Comparison of ENCODE assay signal across 1 cellular context in the genomic region with DNA sequence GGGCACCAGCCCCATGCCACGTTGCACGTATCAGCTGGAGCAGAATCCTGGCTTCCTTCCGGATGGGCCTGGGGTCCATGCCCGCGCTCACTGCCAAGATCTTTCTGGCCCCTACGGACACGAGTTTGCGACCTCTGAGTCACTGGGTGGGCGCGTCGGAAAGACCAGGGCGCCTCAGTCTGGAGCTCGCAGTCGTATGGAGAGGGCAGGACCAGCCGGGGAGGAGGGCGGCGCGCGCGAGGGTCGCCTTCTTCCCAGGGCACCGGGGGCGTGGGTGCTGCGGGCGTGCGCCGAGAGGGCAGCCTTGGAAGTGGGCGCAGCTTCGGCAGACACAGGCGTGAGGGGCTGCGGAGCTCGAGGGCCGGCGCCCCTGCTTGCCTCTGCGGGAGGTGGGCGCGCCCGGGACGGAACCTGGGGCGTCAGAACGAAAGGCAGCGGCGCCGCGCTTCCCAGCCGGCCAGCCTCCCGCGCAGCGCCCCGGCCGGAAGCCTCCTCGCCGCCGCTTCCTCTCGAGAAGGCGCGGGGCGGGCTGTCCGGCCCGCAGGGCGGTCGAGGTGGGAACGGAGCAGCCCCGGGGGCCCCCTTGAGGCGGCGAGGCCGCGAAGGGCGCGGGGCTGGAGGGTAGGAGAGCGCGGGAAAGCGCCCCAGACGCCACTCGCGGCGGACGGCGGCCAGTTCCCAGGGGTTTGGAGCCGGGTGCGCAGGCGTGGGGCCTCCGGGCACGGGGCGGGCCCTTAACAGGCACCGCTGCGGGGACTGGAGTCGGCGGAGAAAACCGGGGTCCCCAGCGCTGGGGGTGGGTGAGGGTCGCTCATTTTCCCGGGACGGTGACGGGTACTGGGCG.
TF ChIP-seq lines count a peak whose summit lies in the region.

A gene (plus strand): TSS at position 490 of the 844 bp plus-strand sequence. CDS start 459 bp downstream, outside the sequence.

TF ChIP-seq in GM12878, 131 proteins besides CTCF, POLR2A, EP300 and RAD21 (continued from another document and continues in another):
- TF ChIP-seq, protein P1, sequence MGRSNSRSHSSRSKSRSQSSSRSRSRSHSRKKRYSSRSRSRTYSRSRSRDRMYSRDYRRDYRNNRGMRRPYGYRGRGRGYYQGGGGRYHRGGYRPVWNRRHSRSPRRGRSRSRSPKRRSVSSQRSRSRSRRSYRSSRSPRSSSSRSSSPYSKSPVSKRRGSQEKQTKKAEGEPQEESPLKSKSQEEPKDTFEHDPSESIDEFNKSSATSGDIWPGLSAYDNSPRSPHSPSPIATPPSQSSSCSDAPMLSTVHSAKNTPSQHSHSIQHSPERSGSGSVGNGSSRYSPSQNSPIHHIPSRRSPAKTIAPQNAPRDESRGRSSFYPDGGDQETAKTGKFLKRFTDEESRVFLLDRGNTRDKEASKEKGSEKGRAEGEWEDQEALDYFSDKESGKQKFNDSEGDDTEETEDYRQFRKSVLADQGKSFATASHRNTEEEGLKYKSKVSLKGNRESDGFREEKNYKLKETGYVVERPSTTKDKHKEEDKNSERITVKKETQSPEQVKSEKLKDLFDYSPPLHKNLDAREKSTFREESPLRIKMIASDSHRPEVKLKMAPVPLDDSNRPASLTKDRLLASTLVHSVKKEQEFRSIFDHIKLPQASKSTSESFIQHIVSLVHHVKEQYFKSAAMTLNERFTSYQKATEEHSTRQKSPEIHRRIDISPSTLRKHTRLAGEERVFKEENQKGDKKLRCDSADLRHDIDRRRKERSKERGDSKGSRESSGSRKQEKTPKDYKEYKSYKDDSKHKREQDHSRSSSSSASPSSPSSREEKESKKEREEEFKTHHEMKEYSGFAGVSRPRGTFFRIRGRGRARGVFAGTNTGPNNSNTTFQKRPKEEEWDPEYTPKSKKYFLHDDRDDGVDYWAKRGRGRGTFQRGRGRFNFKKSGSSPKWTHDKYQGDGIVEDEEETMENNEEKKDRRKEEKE (IDR thresholded peaks at IDR 0.05), result no peak
- peak; percentile 90 for TF ChIP-seq IKZF1 (conservative IDR thresholded peaks at IDR 0.05)
- TF ChIP-seq, protein P2, sequence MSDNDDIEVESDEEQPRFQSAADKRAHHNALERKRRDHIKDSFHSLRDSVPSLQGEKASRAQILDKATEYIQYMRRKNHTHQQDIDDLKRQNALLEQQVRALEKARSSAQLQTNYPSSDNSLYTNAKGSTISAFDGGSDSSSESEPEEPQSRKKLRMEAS (IDR thresholded peaks at IDR 0.05; ENCODE audit: low read depth, low read length), result peak; percentile 32; the same call in 1 of the 2 replicates
- TF ChIP-seq ASH2L (IDR thresholded peaks at IDR 0.05; ENCODE audit: borderline replicate concordance, low read depth), result 0 out of 2 replicates have a peak, but pooled peaks have one; percentile 65
- 0 out of 2 replicates have a peak, but pooled peaks have one; percentile 9 for TF ChIP-seq TCF12 (IDR thresholded peaks at IDR 0.05; ENCODE audit: low read depth, low read length)
- TF ChIP-seq, protein P3, sequence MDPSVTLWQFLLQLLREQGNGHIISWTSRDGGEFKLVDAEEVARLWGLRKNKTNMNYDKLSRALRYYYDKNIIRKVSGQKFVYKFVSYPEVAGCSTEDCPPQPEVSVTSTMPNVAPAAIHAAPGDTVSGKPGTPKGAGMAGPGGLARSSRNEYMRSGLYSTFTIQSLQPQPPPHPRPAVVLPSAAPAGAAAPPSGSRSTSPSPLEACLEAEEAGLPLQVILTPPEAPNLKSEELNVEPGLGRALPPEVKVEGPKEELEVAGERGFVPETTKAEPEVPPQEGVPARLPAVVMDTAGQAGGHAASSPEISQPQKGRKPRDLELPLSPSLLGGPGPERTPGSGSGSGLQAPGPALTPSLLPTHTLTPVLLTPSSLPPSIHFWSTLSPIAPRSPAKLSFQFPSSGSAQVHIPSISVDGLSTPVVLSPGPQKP (IDR thresholded peaks at IDR 0.05; ENCODE audit: low read depth, low read length), result peak; percentile 61; the same call in 1 of the 2 replicates
- TF ChIP-seq SIX5 (IDR thresholded peaks at IDR 0.05; ENCODE audit: low read depth, low read length, severe bottlenecking), result peak; percentile 62
- TF ChIP-seq JUND (IDR thresholded peaks at IDR 0.05; ENCODE audit: low read depth, low read length), result no peak
- peak; percentile 78 for TF ChIP-seq HCFC1 (IDR thresholded peaks at IDR 0.05; ENCODE audit: low read length)
- peak; percentile 22 for TF ChIP-seq MXI1 (IDR thresholded peaks at IDR 0.05; ENCODE audit: low read depth, low read length)
- TF ChIP-seq, protein P4, sequence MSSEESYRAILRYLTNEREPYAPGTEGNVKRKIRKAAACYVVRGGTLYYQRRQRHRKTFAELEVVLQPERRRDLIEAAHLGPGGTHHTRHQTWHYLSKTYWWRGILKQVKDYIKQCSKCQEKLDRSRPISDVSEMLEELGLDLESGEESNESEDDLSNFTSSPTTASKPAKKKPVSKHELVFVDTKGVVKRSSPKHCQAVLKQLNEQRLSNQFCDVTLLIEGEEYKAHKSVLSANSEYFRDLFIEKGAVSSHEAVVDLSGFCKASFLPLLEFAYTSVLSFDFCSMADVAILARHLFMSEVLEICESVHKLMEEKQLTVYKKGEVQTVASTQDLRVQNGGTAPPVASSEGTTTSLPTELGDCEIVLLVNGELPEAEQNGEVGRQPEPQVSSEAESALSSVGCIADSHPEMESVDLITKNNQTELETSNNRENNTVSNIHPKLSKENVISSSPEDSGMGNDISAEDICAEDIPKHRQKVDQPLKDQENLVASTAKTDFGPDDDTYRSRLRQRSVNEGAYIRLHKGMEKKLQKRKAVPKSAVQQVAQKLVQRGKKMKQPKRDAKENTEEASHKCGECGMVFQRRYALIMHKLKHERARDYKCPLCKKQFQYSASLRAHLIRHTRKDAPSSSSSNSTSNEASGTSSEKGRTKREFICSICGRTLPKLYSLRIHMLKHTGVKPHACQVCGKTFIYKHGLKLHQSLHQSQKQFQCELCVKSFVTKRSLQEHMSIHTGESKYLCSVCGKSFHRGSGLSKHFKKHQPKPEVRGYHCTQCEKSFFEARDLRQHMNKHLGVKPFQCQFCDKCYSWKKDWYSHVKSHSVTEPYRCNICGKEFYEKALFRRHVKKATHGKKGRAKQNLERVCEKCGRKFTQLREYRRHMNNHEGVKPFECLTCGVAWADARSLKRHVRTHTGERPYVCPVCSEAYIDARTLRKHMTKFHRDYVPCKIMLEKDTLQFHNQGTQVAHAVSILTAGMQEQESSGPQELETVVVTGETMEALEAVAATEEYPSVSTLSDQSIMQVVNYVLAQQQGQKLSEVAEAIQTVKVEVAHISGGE (CRISPR knock-in tag; IDR thresholded peaks at IDR 0.05), result peak; percentile 91
- peak; percentile 51 for TF ChIP-seq NR2F1 (conservative IDR thresholded peaks at IDR 0.05)
- TF ChIP-seq DPF2 (IDR thresholded peaks at IDR 0.05), result peak; percentile 61; the same call in 1 of the 2 replicates
- TF ChIP-seq YY1 (IDR thresholded peaks at IDR 0.05; ENCODE audit: low read depth, low read length), result peak; percentile 80
- TF ChIP-seq, protein P5, sequence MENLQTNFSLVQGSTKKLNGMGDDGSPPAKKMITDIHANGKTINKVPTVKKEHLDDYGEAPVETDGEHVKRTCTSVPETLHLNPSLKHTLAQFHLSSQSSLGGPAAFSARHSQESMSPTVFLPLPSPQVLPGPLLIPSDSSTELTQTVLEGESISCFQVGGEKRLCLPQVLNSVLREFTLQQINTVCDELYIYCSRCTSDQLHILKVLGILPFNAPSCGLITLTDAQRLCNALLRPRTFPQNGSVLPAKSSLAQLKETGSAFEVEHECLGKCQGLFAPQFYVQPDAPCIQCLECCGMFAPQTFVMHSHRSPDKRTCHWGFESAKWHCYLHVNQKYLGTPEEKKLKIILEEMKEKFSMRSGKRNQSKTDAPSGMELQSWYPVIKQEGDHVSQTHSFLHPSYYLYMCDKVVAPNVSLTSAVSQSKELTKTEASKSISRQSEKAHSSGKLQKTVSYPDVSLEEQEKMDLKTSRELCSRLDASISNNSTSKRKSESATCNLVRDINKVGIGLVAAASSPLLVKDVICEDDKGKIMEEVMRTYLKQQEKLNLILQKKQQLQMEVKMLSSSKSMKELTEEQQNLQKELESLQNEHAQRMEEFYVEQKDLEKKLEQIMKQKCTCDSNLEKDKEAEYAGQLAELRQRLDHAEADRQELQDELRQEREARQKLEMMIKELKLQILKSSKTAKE (IDR thresholded peaks at IDR 0.05; ENCODE audit: low read depth, poor library complexity, severe bottlenecking), result no peak
- TF ChIP-seq, protein P6, sequence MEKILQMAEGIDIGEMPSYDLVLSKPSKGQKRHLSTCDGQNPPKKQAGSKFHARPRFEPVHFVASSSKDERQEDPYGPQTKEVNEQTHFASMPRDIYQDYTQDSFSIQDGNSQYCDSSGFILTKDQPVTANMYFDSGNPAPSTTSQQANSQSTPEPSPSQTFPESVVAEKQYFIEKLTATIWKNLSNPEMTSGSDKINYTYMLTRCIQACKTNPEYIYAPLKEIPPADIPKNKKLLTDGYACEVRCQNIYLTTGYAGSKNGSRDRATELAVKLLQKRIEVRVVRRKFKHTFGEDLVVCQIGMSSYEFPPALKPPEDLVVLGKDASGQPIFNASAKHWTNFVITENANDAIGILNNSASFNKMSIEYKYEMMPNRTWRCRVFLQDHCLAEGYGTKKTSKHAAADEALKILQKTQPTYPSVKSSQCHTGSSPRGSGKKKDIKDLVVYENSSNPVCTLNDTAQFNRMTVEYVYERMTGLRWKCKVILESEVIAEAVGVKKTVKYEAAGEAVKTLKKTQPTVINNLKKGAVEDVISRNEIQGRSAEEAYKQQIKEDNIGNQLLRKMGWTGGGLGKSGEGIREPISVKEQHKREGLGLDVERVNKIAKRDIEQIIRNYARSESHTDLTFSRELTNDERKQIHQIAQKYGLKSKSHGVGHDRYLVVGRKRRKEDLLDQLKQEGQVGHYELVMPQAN (conservative IDR thresholded peaks at IDR 0.05), result peak; percentile 80
- TF ChIP-seq, protein P7, sequence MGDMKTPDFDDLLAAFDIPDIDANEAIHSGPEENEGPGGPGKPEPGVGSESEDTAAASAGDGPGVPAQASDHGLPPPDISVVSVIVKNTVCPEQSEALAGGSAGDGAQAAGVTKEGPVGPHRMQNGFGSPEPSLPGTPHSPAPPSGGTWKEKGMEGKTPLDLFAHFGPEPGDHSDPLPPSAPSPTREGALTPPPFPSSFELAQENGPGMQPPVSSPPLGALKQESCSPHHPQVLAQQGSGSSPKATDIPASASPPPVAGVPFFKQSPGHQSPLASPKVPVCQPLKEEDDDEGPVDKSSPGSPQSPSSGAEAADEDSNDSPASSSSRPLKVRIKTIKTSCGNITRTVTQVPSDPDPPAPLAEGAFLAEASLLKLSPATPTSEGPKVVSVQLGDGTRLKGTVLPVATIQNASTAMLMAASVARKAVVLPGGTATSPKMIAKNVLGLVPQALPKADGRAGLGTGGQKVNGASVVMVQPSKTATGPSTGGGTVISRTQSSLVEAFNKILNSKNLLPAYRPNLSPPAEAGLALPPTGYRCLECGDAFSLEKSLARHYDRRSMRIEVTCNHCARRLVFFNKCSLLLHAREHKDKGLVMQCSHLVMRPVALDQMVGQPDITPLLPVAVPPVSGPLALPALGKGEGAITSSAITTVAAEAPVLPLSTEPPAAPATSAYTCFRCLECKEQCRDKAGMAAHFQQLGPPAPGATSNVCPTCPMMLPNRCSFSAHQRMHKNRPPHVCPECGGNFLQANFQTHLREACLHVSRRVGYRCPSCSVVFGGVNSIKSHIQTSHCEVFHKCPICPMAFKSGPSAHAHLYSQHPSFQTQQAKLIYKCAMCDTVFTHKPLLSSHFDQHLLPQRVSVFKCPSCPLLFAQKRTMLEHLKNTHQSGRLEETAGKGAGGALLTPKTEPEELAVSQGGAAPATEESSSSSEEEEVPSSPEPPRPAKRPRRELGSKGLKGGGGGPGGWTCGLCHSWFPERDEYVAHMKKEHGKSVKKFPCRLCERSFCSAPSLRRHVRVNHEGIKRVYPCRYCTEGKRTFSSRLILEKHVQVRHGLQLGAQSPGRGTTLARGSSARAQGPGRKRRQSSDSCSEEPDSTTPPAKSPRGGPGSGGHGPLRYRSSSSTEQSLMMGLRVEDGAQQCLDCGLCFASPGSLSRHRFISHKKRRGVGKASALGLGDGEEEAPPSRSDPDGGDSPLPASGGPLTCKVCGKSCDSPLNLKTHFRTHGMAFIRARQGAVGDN (IDR thresholded peaks at IDR 0.05), result peak; percentile 67; the same call in 1 of the 2 replicates
- peak; percentile 29; the same call in 1 of the 2 replicates for TF ChIP-seq NRF1 (conservative IDR thresholded peaks at IDR 0.05; ENCODE audit: low read depth, low read length)
- peak; percentile 51; the same call in 1 of the 2 replicates for TF ChIP-seq CHD2 (IDR thresholded peaks at IDR 0.05; ENCODE audit: borderline replicate concordance, low read depth, low read length)
- TF ChIP-seq, protein P8, sequence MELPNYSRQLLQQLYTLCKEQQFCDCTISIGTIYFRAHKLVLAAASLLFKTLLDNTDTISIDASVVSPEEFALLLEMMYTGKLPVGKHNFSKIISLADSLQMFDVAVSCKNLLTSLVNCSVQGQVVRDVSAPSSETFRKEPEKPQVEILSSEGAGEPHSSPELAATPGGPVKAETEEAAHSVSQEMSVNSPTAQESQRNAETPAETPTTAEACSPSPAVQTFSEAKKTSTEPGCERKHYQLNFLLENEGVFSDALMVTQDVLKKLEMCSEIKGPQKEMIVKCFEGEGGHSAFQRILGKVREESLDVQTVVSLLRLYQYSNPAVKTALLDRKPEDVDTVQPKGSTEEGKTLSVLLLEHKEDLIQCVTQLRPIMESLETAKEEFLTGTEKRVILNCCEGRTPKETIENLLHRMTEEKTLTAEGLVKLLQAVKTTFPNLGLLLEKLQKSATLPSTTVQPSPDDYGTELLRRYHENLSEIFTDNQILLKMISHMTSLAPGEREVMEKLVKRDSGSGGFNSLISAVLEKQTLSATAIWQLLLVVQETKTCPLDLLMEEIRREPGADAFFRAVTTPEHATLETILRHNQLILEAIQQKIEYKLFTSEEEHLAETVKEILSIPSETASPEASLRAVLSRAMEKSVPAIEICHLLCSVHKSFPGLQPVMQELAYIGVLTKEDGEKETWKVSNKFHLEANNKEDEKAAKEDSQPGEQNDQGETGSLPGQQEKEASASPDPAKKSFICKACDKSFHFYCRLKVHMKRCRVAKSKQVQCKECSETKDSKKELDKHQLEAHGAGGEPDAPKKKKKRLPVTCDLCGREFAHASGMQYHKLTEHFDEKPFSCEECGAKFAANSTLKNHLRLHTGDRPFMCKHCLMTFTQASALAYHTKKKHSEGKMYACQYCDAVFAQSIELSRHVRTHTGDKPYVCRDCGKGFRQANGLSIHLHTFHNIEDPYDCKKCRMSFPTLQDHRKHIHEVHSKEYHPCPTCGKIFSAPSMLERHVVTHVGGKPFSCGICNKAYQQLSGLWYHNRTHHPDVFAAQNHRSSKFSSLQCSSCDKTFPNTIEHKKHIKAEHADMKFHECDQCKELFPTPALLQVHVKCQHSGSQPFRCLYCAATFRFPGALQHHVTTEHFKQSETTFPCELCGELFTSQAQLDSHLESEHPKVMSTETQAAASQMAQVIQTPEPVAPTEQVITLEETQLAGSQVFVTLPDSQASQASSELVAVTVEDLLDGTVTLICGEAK (IDR thresholded peaks at IDR 0.05; ENCODE audit: borderline replicate concordance), result peak; percentile 74
- peak; percentile 58; the same call in 1 of the 2 replicates for TF ChIP-seq NR2C1 (IDR thresholded peaks at IDR 0.05)
- no peak for TF ChIP-seq RAD51 (IDR thresholded peaks at IDR 0.05)
- TF ChIP-seq NFXL1 (IDR thresholded peaks at IDR 0.05; ENCODE audit: borderline replicate concordance), result 0 out of 2 replicates have a peak, but pooled peaks have one; percentile 27
- peak; percentile 84; the same call in 1 of the 2 replicates for TF ChIP-seq TAF1 (IDR thresholded peaks at IDR 0.05; ENCODE audit: borderline replicate concordance, low read depth, low read length)
- TF ChIP-seq POLR2AphosphoS2 (IDR thresholded peaks at IDR 0.05; ENCODE audit: low read depth, low read length), result peak; percentile 64; the same call in 1 of the 2 replicates
- TF ChIP-seq, protein P9, sequence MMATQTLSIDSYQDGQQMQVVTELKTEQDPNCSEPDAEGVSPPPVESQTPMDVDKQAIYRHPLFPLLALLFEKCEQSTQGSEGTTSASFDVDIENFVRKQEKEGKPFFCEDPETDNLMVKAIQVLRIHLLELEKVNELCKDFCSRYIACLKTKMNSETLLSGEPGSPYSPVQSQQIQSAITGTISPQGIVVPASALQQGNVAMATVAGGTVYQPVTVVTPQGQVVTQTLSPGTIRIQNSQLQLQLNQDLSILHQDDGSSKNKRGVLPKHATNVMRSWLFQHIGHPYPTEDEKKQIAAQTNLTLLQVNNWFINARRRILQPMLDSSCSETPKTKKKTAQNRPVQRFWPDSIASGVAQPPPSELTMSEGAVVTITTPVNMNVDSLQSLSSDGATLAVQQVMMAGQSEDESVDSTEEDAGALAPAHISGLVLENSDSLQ (IDR thresholded peaks at IDR 0.05), result no peak
